ENCODE assay signal across 9 cellular contexts in the genomic region with DNA sequence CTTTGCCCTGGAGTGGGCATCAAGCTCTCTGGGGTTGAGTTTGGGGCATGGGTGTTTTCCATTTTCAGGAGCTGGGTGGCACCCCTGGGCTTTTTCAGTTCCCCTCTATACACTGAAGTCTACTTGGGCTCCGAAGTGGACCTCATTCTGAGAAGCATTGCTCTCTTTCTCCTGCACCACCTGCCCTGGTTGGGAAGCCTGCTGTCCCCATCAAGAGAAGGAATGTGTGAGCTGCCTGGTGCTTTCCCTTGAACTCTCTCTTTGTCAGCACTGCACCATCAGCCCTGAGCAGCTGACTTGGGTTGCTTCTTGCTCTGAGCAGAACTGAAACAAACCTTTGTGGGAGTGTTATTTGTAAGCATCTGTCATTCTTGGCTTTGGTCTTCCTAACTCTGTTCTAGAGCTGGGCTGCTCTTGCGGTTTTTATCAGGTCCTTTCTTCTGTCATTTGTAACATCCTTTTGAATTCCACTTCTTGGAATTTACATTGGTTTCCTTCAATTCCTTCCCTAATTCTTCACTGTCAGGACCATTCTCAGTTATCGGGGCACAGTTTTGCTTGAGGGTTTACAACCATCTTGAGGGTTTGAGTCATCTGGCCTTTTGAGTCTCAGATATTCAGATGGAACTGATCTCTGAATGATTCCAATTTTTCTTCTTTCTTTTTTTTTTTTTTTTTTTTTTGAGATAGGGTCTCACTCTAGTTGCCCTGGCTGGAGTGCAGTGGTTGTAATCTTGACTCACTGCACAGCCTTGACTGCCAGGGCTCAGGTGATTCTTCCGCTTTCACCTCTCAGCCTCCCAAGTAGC. TPM values are rescaled to one million over a fixed set of nuclear protein-coding genes. Genes with fewer than 3 reads are reported as not detected.
DNase-seq lines count a peak whose midpoint lies in the region; ATAC-seq and TF ChIP-seq lines count a peak whose summit lies in the region.
"Had no signal": no experiment of that assay in that cellular context is flagged by ENCODE, and none has a peak within 500 bp of the region (broad histone marks: within the 10 kb centered on the region; RNA-seq: fewer than 3 reads in every experiment).

No MANE protein-coding gene starts in this region.

- TF ChIP-seq POLR2A in prostate gland (IDR thresholded peaks at IDR 0.05) = no peak

- intact Hi-C loops in mucosa of descending colon (cut with DNase I, micrococcal nuclease) (no loop called here), prostate gland (cut with DNase I) (no loop called here)

- H3K4me3 Mint-ChIP-seq in activated T-cell treated with anti-CD3 and anti-CD28 coated beads, Interleukin-2, amount 50 U/mL, for 4 hours = peak overlapping the region; percentile 24

- ATAC-seq in GM19351 (IDR thresholded peaks at IDR 0.05; ENCODE audit: unreplicated experiment) = peak; percentile 90
- peak; percentile 81 for ATAC-seq in HG03354 (IDR thresholded peaks at IDR 0.05; ENCODE audit: poor library complexity, severe bottlenecking, unreplicated experiment)
- peak; percentile 97 to 99 for ATAC-seq in activated T-cell treated with anti-CD3 and anti-CD28 coated beads, Interleukin-2, amount 50 U/mL, for 4 hours
- ATAC-seq in mucosa of descending colon = peak; percentile 53

- H3K27me3 ChIP-seq in prostate gland (replicated peaks; ENCODE audit: insufficient read depth) = no peaks in the 10 kb centered on the region

- no peaks in the 10 kb centered on the region for H3K9me3 Mint-ChIP-seq in activated T-cell treated with anti-CD3 and anti-CD28 coated beads, Interleukin-2, amount 50 U/mL, for 4 hours

- H3K4me1 ChIP-seq in mucosa of descending colon (ENCODE audit: low read depth) (peaks cover 7% of the 10 kb centered on the region), prostate gland (replicated peaks) (peaks cover 22% of the 10 kb centered on the region)

- peaks cover 4% of the 10 kb centered on the region for H3K36me3 Mint-ChIP-seq in activated T-cell treated with anti-CD3 and anti-CD28 coated beads, Interleukin-2, amount 50 U/mL, for 4 hours (ENCODE audit: insufficient read depth)

- 70% methylated on average over 4 of the region's 4 CpGs for WGBS in prostate gland

- H3K36me3 ChIP-seq in mucosa of descending colon (ENCODE audit: low read depth) (no peaks in the 10 kb centered on the region), prostate gland (no peaks in the 10 kb centered on the region)

- H3K9me3 ChIP-seq in mucosa of descending colon (no peaks in the 10 kb centered on the region), prostate gland (no peaks in the 10 kb centered on the region)

- no peak overlapping the region for H3K27ac ChIP-seq in prostate gland

- peaks cover 68% of the 10 kb centered on the region for H3K4me1 Mint-ChIP-seq in activated T-cell treated with anti-CD3 and anti-CD28 coated beads, Interleukin-2, amount 50 U/mL, for 4 hours (ENCODE audit: low read depth)

- no peaks in the 10 kb centered on the region for H3K27me3 Mint-ChIP-seq in activated T-cell treated with anti-CD3 and anti-CD28 coated beads, Interleukin-2, amount 50 U/mL, for 4 hours (ENCODE audit: low read depth)

- peak in 9 of 14 donors; percentile 18 to 63 (median 35) for DNase-seq in C1 segment of cervical spinal cord (lab: John Stamatoyannopoulos, UW)
- no peak for DNase-seq in activated T-cell treated with anti-CD3 and anti-CD28 coated beads, Interleukin-2, amount 50 U/mL, for 4 hours
- no peak for DNase-seq in mucosa of descending colon
- DNase-seq in NCI-H146 (lab: John Stamatoyannopoulos, UW) = no peak
- DNase-seq in prostate gland (ENCODE audit: low spot score) = no peak
- DNase-seq in NCI-H2196 treated with DMSO at 0.1 percent for 48 hours (lab: John Stamatoyannopoulos, UW; ENCODE audit: unreplicated experiment) = no peak

- H3K4me3 ChIP-seq in mucosa of descending colon = no peak overlapping the region
- H3K4me3 ChIP-seq in prostate gland = no peak overlapping the region

- TF ChIP-seq CTCF in mucosa of descending colon (IDR thresholded peaks at IDR 0.05) (no peak), prostate gland (IDR thresholded peaks at IDR 0.05) (no peak)

RNA-seq across cellular contexts. Expression of gene UBE2L3, which starts 20.5 kb away (rescaled TPM):
- total RNA-seq in activated T-cell treated with anti-CD3 and anti-CD28 coated beads, Interleukin-2, amount 50 U/mL, for 4 hours = 10 to 100 TPM; 73.5 to 79.2 (median 78.0) TPM
- total RNA-seq in mucosa of descending colon (10 to 100 TPM; 52.6 to 60.9 (median 60.7) TPM), prostate gland (10 to 100 TPM; 61.7 to 78.1 TPM)

RNA-seq across cellular contexts. Expression of gene RIMBP3C, which starts 36.7 kb away (rescaled TPM):
- under 1 TPM in 2 of 3 donors, not detected in 1; 0.20 to 0.57 TPM for total RNA-seq in activated T-cell treated with anti-CD3 and anti-CD28 coated beads, Interleukin-2, amount 50 U/mL, for 4 hours
- total RNA-seq in mucosa of descending colon (under 1 TPM in 2 of 3 donors, not detected in 1; 0.13 to 0.22 TPM), prostate gland (1 to 10 TPM in 1 of 2 donors, under 1 TPM in 1; 0.14 to 6.4 TPM)

RNA-seq across cellular contexts. Expression of gene YDJC, which starts 41.8 kb away (rescaled TPM):
- total RNA-seq in activated T-cell treated with anti-CD3 and anti-CD28 coated beads, Interleukin-2, amount 50 U/mL, for 4 hours = 10 to 100 TPM; 74.5 to 91.5 (median 91.4) TPM
- total RNA-seq in mucosa of descending colon = 10 to 100 TPM; 12.5 to 26.5 (median 21.7) TPM
- 10 to 100 TPM; 44.9 to 74.1 TPM for total RNA-seq in prostate gland

RNA-seq across cellular contexts. Expression of gene CCDC116, which starts 44.6 kb away (rescaled TPM):
- total RNA-seq in activated T-cell treated with anti-CD3 and anti-CD28 coated beads, Interleukin-2, amount 50 U/mL, for 4 hours = 1 to 10 TPM in 1 of 3 donors, under 1 TPM in 2; 0.73 to 1.3 (median 0.86) TPM
- total RNA-seq in mucosa of descending colon (under 1 TPM; 0.22 to 0.89 (median 0.26) TPM), prostate gland (1 to 10 TPM in 1 of 2 donors, under 1 TPM in 1; 0.27 to 3.1 TPM)
- total RNA-seq: bronchial epithelial cell had no signal

RNA-seq across cellular contexts. Expression of gene SDF2L1, which starts 54.1 kb away (rescaled TPM):
- 100 to 1,000 TPM; 151 to 173 (median 163) TPM for total RNA-seq in activated T-cell treated with anti-CD3 and anti-CD28 coated beads, Interleukin-2, amount 50 U/mL, for 4 hours
- total RNA-seq in mucosa of descending colon (10 to 100 TPM; 25.8 to 48.8 (median 28.0) TPM), prostate gland (10 to 100 TPM; 30.5 to 87.2 TPM)

Comparison
In these comparisons a context has a peak if more than half of its experiments do, and no peak if none do; other contexts are left out.
1. DNase-seq: peak in C1 segment of cervical spinal cord (9 of 14); none in activated T-cell treated with anti-CD3 and anti-CD28 coated beads, Interleukin-2, amount 50 U/mL, for 4 hours (single experiment), mucosa of descending colon (0 of 3), NCI-H146 (single experiment), prostate gland (single experiment) and NCI-H2196 treated with DMSO at 0.1 percent for 48 hours (single experiment).
2. Peak in every context shown above with its lines, with median percentiles within 50 percentile points of each other: ATAC-seq.